ENCODE assay signal across 8 cellular contexts in the genomic region with DNA sequence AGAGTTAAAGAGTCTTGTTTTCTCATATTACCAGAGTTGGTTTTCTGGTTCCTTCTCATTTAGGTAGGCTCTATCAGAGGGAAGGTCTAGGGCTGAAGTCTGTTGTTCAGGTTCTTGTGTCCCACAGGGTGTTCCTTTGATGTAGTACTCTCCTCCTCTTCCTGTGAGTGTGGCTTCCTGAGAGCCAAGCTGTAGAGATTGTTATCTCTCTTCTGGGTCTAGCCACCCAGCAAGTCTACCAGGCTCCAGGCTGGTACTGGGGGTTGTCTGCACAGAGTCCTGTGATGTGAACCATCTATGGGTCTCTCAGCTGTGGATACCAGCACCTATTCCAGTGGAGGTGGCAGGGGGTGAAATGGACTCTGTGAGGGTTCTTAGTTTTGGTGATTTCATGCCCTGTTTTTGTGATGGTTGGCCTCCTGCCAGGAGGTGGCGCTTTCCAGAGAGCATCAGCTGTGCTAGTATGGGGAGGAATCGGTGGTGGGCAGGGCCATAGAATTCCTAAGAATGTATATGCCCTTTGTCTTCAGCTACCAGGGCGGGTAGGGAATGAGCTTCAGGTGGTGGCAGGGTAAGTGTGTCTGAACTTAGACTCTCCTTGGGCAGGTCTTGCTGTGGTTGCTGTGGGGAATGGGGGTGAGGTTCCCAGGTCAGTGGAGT.
DNase-seq lines count a peak whose midpoint lies in the region; ATAC-seq and TF ChIP-seq lines count a peak whose summit lies in the region.
"Not testable (repeated sequence)": the region's sequence is repeated elsewhere in the genome, so short reads cannot be mapped to it uniquely, and the experiment has no call there.

No MANE protein-coding gene starts in this region.

- H3K27me3 ChIP-seq in CD8-positive, alpha-beta T cell (ENCODE audit: insufficient read depth, low read length): not testable (repeated sequence)

- TF ChIP-seq CTCF in CD8-positive, alpha-beta T cell (IDR thresholded peaks at IDR 0.05): not testable (repeated sequence)
- TF ChIP-seq CTCF in GM13977 (IDR thresholded peaks at IDR 0.05; ENCODE audit: extremely low read depth, insufficient read depth, missing control alignments) (peak; percentile 15), OCI-LY7 (conservative IDR thresholded peaks at IDR 0.05; ENCODE audit: low read length) (peak; percentile 53)

- peak overlapping the region; percentile 5 for H3K4me3 ChIP-seq in CD8-positive, alpha-beta T cell (ENCODE audit: low read depth, low read length)
- H3K4me3 ChIP-seq in OCI-LY7 (ENCODE audit: low read depth, low read length, poor library complexity, severe bottlenecking): not testable (repeated sequence)

- peaks cover 28% of the 10 kb centered on the region for H3K4me1 ChIP-seq in CD8-positive, alpha-beta T cell (ENCODE audit: insufficient read depth, low read length)
- H3K4me1 ChIP-seq in OCI-LY7 (ENCODE audit: insufficient read depth, low read length, poor library complexity, severe bottlenecking): not testable (repeated sequence)

- peak in 6 of 7 experiments; percentile 6 to 69 (median 24) for DNase-seq in CD8-positive, alpha-beta T cell
- not testable (repeated sequence) for DNase-seq in GM13977 (ENCODE audit: low spot score); OCI-LY7 (ENCODE audit: low spot score)
- peak; percentile 35 for DNase-seq in activated CD4-positive, CD25-positive, alpha-beta regulatory T cell treated with anti-CD3 and anti-CD28 coated beads, Interleukin-2, amount 50 U/mL, for 72 hours
- DNase-seq in activated T-cell treated with anti-CD3 and anti-CD28 coated beads for 24 hours (ENCODE audit: low read depth) (peak; percentile 1), immature natural killer cell (peak; percentile 40 to 50 (median 44))
- DNase-seq in stimulated activated CD8-positive, alpha-beta memory T cell treated with anti-CD3 and anti-CD28 coated beads, Interleukin-4, amount 100 ng/mL, for 48 hours: peak; percentile 39

- H3K36me3 Mint-ChIP-seq in CD8-positive, alpha-beta T cell: peaks cover 11% of the 10 kb centered on the region
- H3K36me3 Mint-ChIP-seq in activated naive CD4-positive, alpha-beta T cell treated with anti-CD3 and anti-CD28 coated beads, Interleukin-2, amount 50 U/mL, for 24 hours: not testable (repeated sequence)
- peaks cover 5 to 20% (median 7%) of the 10 kb centered on the region in 3 donors for H3K36me3 Mint-ChIP-seq in immature natural killer cell

- peaks cover 41% of the 10 kb centered on the region for H3K4me1 Mint-ChIP-seq in CD8-positive, alpha-beta T cell (ENCODE audit: low read depth)
- H3K4me1 Mint-ChIP-seq in activated naive CD4-positive, alpha-beta T cell treated with anti-CD3 and anti-CD28 coated beads, Interleukin-2, amount 50 U/mL, for 24 hours: peaks cover 46% of the 10 kb centered on the region
- peaks cover 25 to 30% of the 10 kb centered on the region in 2 donors for H3K4me1 Mint-ChIP-seq in immature natural killer cell

- not testable (repeated sequence) for H3K9me3 Mint-ChIP-seq in CD8-positive, alpha-beta T cell; immature natural killer cell
- peaks cover 11% of the 10 kb centered on the region for H3K9me3 Mint-ChIP-seq in activated naive CD4-positive, alpha-beta T cell treated with anti-CD3 and anti-CD28 coated beads, Interleukin-2, amount 50 U/mL, for 24 hours

- BruUV-seq in OCI-LY7 (replicated peaks; lab: Mats Ljungman, UMichigan): not testable (repeated sequence)

- H4K20me1 ChIP-seq in OCI-LY7 (ENCODE audit: insufficient read depth, low read length): not testable (repeated sequence)

- not testable (repeated sequence) for H3K79me2 ChIP-seq in OCI-LY7 (ENCODE audit: insufficient read depth, low read depth, low read length)

- CTCF ChIA-PET in CD8-positive, alpha-beta T cell (lab: Charles Lee): interaction anchor here (0.6 to 1.8 kb wide), 7 partner anchors 11 to 152 kb away, joined by 3 to 9 read pairs (median 3); no protein-coding TSS in a partner anchor
- CTCF ChIA-PET in OCI-LY7 (lab: Charles Lee; ENCODE audit: unreplicated experiment): not testable (repeated sequence)

- not testable (repeated sequence) for H3K9me3 ChIP-seq in CD8-positive, alpha-beta T cell (ENCODE audit: low read length); OCI-LY7 (ENCODE audit: low read length)

- not testable (repeated sequence) for H2AFZ ChIP-seq in OCI-LY7 (ENCODE audit: low read length)

- H3K9me2 ChIP-seq in OCI-LY7 (ENCODE audit: insufficient read depth, low read length): not testable (repeated sequence)

- H3K4me2 ChIP-seq in OCI-LY7 (ENCODE audit: low read length): not testable (repeated sequence)

- POLR2A ChIA-PET in CD8-positive, alpha-beta T cell (lab: Charles Lee): interaction anchor here (0.6 to 1.2 kb wide), 4 partner anchors 10 to 37 kb away, joined by 3 to 4 read pairs (median 3); no protein-coding TSS in a partner anchor
- POLR2A ChIA-PET in OCI-LY7 (lab: Charles Lee): interaction anchor here (0.6 kb wide), 1 partner anchor 9 kb away, joined by 3 read pairs; no protein-coding TSS in a partner anchor

- not testable (repeated sequence) for H3K27me3 Mint-ChIP-seq in CD8-positive, alpha-beta T cell (ENCODE audit: low read depth); activated naive CD4-positive, alpha-beta T cell treated with anti-CD3 and anti-CD28 coated beads, Interleukin-2, amount 50 U/mL, for 24 hours
- peaks cover 4 to 14% (median 4%) of the 10 kb centered on the region in 3 donors for H3K27me3 Mint-ChIP-seq in immature natural killer cell (ENCODE audit: low read depth in 3 of 3)

- H3K27ac Mint-ChIP-seq in CD8-positive, alpha-beta T cell: peak overlapping the region; percentile 69
- peak overlapping the region; percentile 90 for H3K27ac Mint-ChIP-seq in activated naive CD4-positive, alpha-beta T cell treated with anti-CD3 and anti-CD28 coated beads, Interleukin-2, amount 50 U/mL, for 24 hours
- peak overlapping the region in 3 of 6 donors; percentile 43 to 71 (median 68) for H3K27ac Mint-ChIP-seq in immature natural killer cell

- H3K36me3 ChIP-seq in CD8-positive, alpha-beta T cell (ENCODE audit: insufficient read depth, low read length); OCI-LY7 (ENCODE audit: insufficient read depth, low read length): not testable (repeated sequence)

- peak overlapping the region; percentile 44 for H3K4me3 Mint-ChIP-seq in CD8-positive, alpha-beta T cell
- peak overlapping the region; percentile 73 for H3K4me3 Mint-ChIP-seq in activated naive CD4-positive, alpha-beta T cell treated with anti-CD3 and anti-CD28 coated beads, Interleukin-2, amount 50 U/mL, for 24 hours
- peak overlapping the region; percentile 19 to 74 (median 50) for H3K4me3 Mint-ChIP-seq in immature natural killer cell

- intact Hi-C loops in CD8-positive, alpha-beta T cell (cut with DNase I, micrococcal nuclease): loop anchor here in 1 of 2 experiments (2.0 kb wide), 1 partner anchor 23 kb away; no protein-coding TSS in a partner anchor
- intact Hi-C loops in OCI-LY7 (cut with micrococcal nuclease; ENCODE audit: unreplicated experiment): not testable (repeated sequence)

- H3K27ac ChIP-seq in CD8-positive, alpha-beta T cell (ENCODE audit: low read depth, low read length); OCI-LY7 (ENCODE audit: low read depth, low read length, poor library complexity, severe bottlenecking): not testable (repeated sequence)

- ATAC-seq in CD8-positive, alpha-beta T cell: peak; percentile 87

- in situ Hi-C loops in GM13977 (cut with MboI; ENCODE audit: low pct_unique_long_range_greater_than_20kb, low sequenced_read_pairs, unreplicated experiment): not testable (repeated sequence)
